ENCODE assay signal across 12 cellular contexts in the genomic region with DNA sequence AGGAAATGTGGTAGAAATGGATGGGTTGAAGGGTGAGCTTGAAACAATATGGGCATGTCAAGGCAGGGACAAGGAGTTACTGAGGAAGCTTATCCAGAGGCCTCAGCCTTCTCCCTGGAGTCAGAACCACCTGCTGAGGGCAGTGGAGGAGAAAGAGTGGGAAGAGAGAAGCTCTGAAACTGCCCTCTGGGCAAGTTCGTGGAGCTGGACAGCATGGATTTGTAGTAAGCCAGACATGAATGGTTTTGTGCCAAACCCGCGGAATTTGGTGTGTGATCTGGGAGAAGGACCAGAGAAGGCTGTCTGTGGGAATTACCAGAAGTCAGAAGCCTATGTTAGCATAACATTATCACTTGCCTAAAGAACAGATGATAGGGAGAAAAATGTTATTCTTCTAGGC.
DNase-seq lines count a peak whose midpoint lies in the region; ATAC-seq, FAIRE-seq and TF ChIP-seq lines count a peak whose summit lies in the region.
"Had no signal": no experiment of that assay in that cellular context is flagged by ENCODE, and none has a peak within 500 bp of the region (broad histone marks: within the 10 kb centered on the region; RNA-seq: fewer than 3 reads in every experiment).

No MANE protein-coding gene starts in this region.

- no peak for TF ChIP-seq CTCF in pancreas (IDR thresholded peaks at IDR 0.05)

- no peak overlapping the region for H3K27ac ChIP-seq in pancreas

- no peaks in the 10 kb centered on the region for H3K36me3 ChIP-seq in MG63
- no peaks in the 10 kb centered on the region for H3K36me3 ChIP-seq in pancreas

- DNase-seq in Daoy (ENCODE audit: low read depth) (peak; percentile 59), MG63 (peak; percentile 93), fibroblast of gingiva (ENCODE audit: low read depth) (peak; percentile 89), pancreas (peak in 1 of 6 donors; percentile 32), posterior vena cava (ENCODE audit: low spot score) (no peak)
- no peak for DNase-seq in activated CD8-positive, alpha-beta memory T cell treated with anti-CD3 and anti-CD28 coated beads for 24 hours
- DNase-seq: activated CD4-positive, alpha-beta T cell treated with anti-CD3 and anti-CD28 coated beads, Interleukin-2, amount 50 U/mL, for 1 hour; activated gamma-delta T cell treated with Interleukin-2 at 50 U/mL for 16 hours; CD4-positive, alpha-beta memory T cell; NCI-H2171 had no signal

- FAIRE-seq in pancreas (lab: Jason Lieb, UNC) = no peak

- H3K9me3 ChIP-seq in MG63 (no peaks in the 10 kb centered on the region), pancreas (no peaks in the 10 kb centered on the region)

- H3K4me1 ChIP-seq in pancreas = peaks cover 0 to 11% (median 0%) of the 10 kb centered on the region in 3 donors

- 33 to 46% methylated on average over 3 of the region's 3 CpGs for WGBS in pancreas, 2 donors

- intact Hi-C loops in pancreas (cut with DNase I) = no loop called here
- intact Hi-C loops in posterior vena cava (cut with DNase I) = no loop called here

- H3K4me3 ChIP-seq in MG63 (no peak overlapping the region), pancreas (no peak overlapping the region)

- ATAC-seq in pancreas = peak; percentile 49 to 80 (median 61)
- ATAC-seq in GM18861 (IDR thresholded peaks at IDR 0.05; ENCODE audit: unreplicated experiment) = no peak
- no peak for ATAC-seq in GM19397 (IDR thresholded peaks at IDR 0.05; ENCODE audit: unreplicated experiment)

- no peaks in the 10 kb centered on the region for H3K27me3 ChIP-seq in MG63
- H3K27me3 ChIP-seq in pancreas = no peaks in the 10 kb centered on the region

Comparison
In these comparisons a context has a peak if more than half of its experiments do, and no peak if none do; other contexts are left out.
1. DNase-seq: peak in Daoy (single experiment), MG63 (single experiment) and fibroblast of gingiva (single experiment); none in activated CD8-positive, alpha-beta memory T cell treated with anti-CD3 and anti-CD28 coated beads for 24 hours (single experiment) and posterior vena cava (single experiment).
2. ATAC-seq: peak in pancreas (4 of 4); none in GM18861 (single experiment) and GM19397 (single experiment).